ENCODE assay signal across 29 cellular contexts in genomic region chr18:64322189-64322588, GRCh38.
"Had no signal": no experiment of that assay in that cellular context is flagged by ENCODE, and none has a peak within 500 bp of the region (broad histone marks: within the 10 kb centered on the region; RNA-seq: fewer than 3 reads in every experiment).

No MANE protein-coding gene starts in this region.

- H3K9me3 ChIP-seq: ovary, psoas muscle, right lobe of liver, sigmoid colon, suprapubic skin, testis, tibial artery, transverse colon, upper lobe of right lung, uterus had no signal

- H3K4me3 ChIP-seq: neural progenitor cell, ovary, psoas muscle, right lobe of liver, sigmoid colon, suprapubic skin, testis, tibial artery, transverse colon, upper lobe of right lung, uterus had no signal

- H3K79me2 ChIP-seq: parathyroid adenoma had no signal

- H3K4me1 Mint-ChIP-seq: natural killer cell; nephron; neural progenitor cell; stimulated activated naive CD8-positive, alpha-beta T cell treated with anti-CD3 and anti-CD28 coated beads, Interleukin-15, amount 100 ng/mL, for 72 hours had no signal

- H3K4me2 ChIP-seq: neural progenitor cell had no signal

- H3K4me3 Mint-ChIP-seq: natural killer cell; nephron; neural progenitor cell; stimulated activated memory B cell treated with anti-CD40 and anti-IgM and Interleukin-4, amounts not matched to agents 10 μg/mL and 1 μg/mL and 100 μg/mL, for 72 hours; stimulated activated naive CD8-positive, alpha-beta T cell treated with anti-CD3 and anti-CD28 coated beads, Interleukin-15, amount 100 ng/mL, for 72 hours; type B pancreatic cell had no signal

- H2AFZ ChIP-seq: neural progenitor cell, parathyroid adenoma had no signal

- H3K4me1 ChIP-seq: neural progenitor cell, parathyroid adenoma, psoas muscle, sigmoid colon, suprapubic skin, testis, tibial artery, transverse colon, upper lobe of right lung, uterus had no signal

- DNase-seq: natural killer cell; occipital lobe; ovary; posterior cingulate gyrus; psoas muscle; right cardiac atrium; right lobe of liver; sigmoid colon; small intestine; stimulated activated CD4-positive, alpha-beta T cell treated with anti-CD3 and anti-CD28 coated beads, Interleukin-1b, Interleukin-23, amount 100 ng/mL, for 48 hours; stimulated activated CD4-positive, alpha-beta T cell treated with anti-CD3 and anti-CD28 coated beads, Interleukin-4, amount 100 ng/mL, for 1 hour; stimulated activated CD4-positive, alpha-beta T cell treated with anti-CD3 and anti-CD28 coated beads, Interleukin-4, amount 100 ng/mL, for 4 hours; stimulated activated CD8-positive, alpha-beta memory T cell treated with anti-CD3 and anti-CD28 coated beads, Interleukin-4, amount 100 ng/mL, for 48 hours; stimulated activated naive CD4-positive, alpha-beta T cell; stimulated activated naive CD8-positive, alpha-beta T cell treated with anti-CD3 and anti-CD28 coated beads, Interleukin-15, amount 100 ng/mL, for 72 hours; stimulated activated naive CD8-positive, alpha-beta T cell treated with anti-CD3 and anti-CD28 coated beads, Interleukin-15, Interleukin-2, amounts not matched to agents 100 U/mL and 50 U/mL, for 24 hours; substantia nigra; testis; tibial artery; transverse colon; upper lobe of right lung; uterus had no signal

- H3K27me3 Mint-ChIP-seq: progenitor cell of endocrine pancreas; stimulated activated naive CD8-positive, alpha-beta T cell treated with anti-CD3 and anti-CD28 coated beads, Interleukin-15, amount 100 ng/mL, for 72 hours; type B pancreatic cell had no signal

- H3K9ac ChIP-seq: neural progenitor cell, parathyroid adenoma had no signal

- H3K27me3 ChIP-seq: neural progenitor cell, ovary, right lobe of liver, sigmoid colon, suprapubic skin, testis, tibial artery, transverse colon, upper lobe of right lung, uterus had no signal

- H3K27ac Mint-ChIP-seq: natural killer cell; nephron; neural progenitor cell; progenitor cell of endocrine pancreas; stimulated activated memory B cell treated with anti-CD40 and anti-IgM and Interleukin-4, amounts not matched to agents 10 μg/mL and 1 μg/mL and 100 μg/mL, for 72 hours; stimulated activated naive CD8-positive, alpha-beta T cell treated with anti-CD3 and anti-CD28 coated beads, Interleukin-15, amount 100 ng/mL, for 72 hours; type B pancreatic cell had no signal

- H3K27ac ChIP-seq: neural progenitor cell, ovary, parathyroid adenoma, psoas muscle, right lobe of liver, sigmoid colon, suprapubic skin, testis, tibial artery, transverse colon, upper lobe of right lung, uterus had no signal

- ATAC-seq: natural killer cell; psoas muscle; right cardiac atrium; stimulated activated memory B cell treated with anti-CD40 and anti-IgM and Interleukin-4, amounts not matched to agents 10 μg/mL and 1 μg/mL and 100 μg/mL, for 72 hours; stimulated activated naive CD8-positive, alpha-beta T cell treated with anti-CD3 and anti-CD28 coated beads, Interleukin-15, amount 100 ng/mL, for 72 hours; stimulated activated naive CD8-positive, alpha-beta T cell treated with anti-CD3 and anti-CD28 coated beads, Interleukin-15, Interleukin-2, amounts not matched to agents 100 U/mL and 50 U/mL, for 24 hours; upper lobe of right lung had no signal

- H3K36me3 Mint-ChIP-seq: natural killer cell, neural progenitor cell, type B pancreatic cell had no signal

- H3K36me3 ChIP-seq: neural progenitor cell, ovary, right lobe of liver, sigmoid colon, suprapubic skin, tibial artery, transverse colon, upper lobe of right lung, uterus had no signal
